ENCODE assay signal across 19 cellular contexts in genomic region chr4:6912412-6912811, GRCh38. TPM values are rescaled to one million over a fixed set of nuclear protein-coding genes. Genes with fewer than 3 reads are reported as not detected.
DNase-seq lines count a peak whose midpoint lies in the region; ATAC-seq and TF ChIP-seq lines count a peak whose summit lies in the region.
"Had no signal": no experiment of that assay in that cellular context is flagged by ENCODE, and none has a peak within 500 bp of the region (broad histone marks: within the 10 kb centered on the region; RNA-seq: fewer than 3 reads in every experiment).

No MANE protein-coding gene starts in this region.

- TF ChIP-seq RAD21 in liver (IDR thresholded peaks at IDR 0.05) = peak in 1 of 2 donors; percentile 36

- DNase-seq in Right ventricle myocardium superior (no peak), left cardiac atrium (no peak), SW 1271 (lab: John Stamatoyannopoulos, UW) (no peak)
- no peak for DNase-seq in activated CD8-positive, alpha-beta T cell treated with anti-CD3 and anti-CD28 coated beads for 36 hours
- DNase-seq in activated CD4-positive, alpha-beta T cell treated with anti-CD3 and anti-CD28 coated beads, Interleukin-2, amount 50 U/mL, for 4 hours = no peak
- DNase-seq: BE2C; brain microvascular endothelial cell; effector CD8-positive, alpha-beta T cell; EL; foreskin fibroblast; NCI-H1694 treated with DMSO at 0.1 percent for 48 hours; NCI-H69; SHP77; stimulated activated naive CD8-positive, alpha-beta T cell treated with anti-CD3 and anti-CD28 coated beads, Interleukin-15, Interleukin-2, amounts not matched to agents 100 U/mL and 50 U/mL, for 24 hours had no signal

- TF ChIP-seq CTCF in activated CD8-positive, alpha-beta T cell treated with anti-CD3 and anti-CD28 coated beads for 36 hours (IDR thresholded peaks at IDR 0.05) = no peak
- TF ChIP-seq CTCF in liver (IDR thresholded peaks at IDR 0.05; ENCODE audit: low read depth, low read length, missing input control) = no peak

- no peaks in the 10 kb centered on the region for H3K36me3 ChIP-seq in liver (ENCODE audit: control insufficient read depth in 4 of 4, insufficient read depth in 3 of 4, low read depth in 1 of 4, low read length in 3 of 4)
- H3K36me3 ChIP-seq: BE2C, brain microvascular endothelial cell had no signal

- no peaks in the 10 kb centered on the region for H3K9me3 Mint-ChIP-seq in activated CD8-positive, alpha-beta T cell treated with anti-CD3 and anti-CD28 coated beads for 36 hours

- 44% methylated on average over 5 of the region's 5 CpGs for WGBS in liver

- peaks cover 5% of the 10 kb centered on the region for H3K36me3 Mint-ChIP-seq in activated CD8-positive, alpha-beta T cell treated with anti-CD3 and anti-CD28 coated beads for 36 hours (ENCODE audit: low read depth)

- CTCF ChIA-PET in activated CD8-positive, alpha-beta T cell treated with anti-CD3 and anti-CD28 coated beads for 36 hours (lab: Charles Lee) = interaction anchor here (1.0 to 3.7 kb wide), 6 partner anchors 11 to 193 kb away, joined by 3 to 14 read pairs (median 5); no protein-coding TSS in a partner anchor

- POLR2A ChIA-PET in activated CD8-positive, alpha-beta T cell treated with anti-CD3 and anti-CD28 coated beads for 36 hours (lab: Charles Lee) = interaction anchor here (1.0 kb wide), 1 partner anchor 16 kb away, joined by 3 read pairs; no protein-coding TSS in a partner anchor

- intact Hi-C loops in Right ventricle myocardium superior (cut with DNase I) = loop anchor here (10.0 kb wide), 1 partner anchor 72 kb away; no protein-coding TSS in a partner anchor
- intact Hi-C loops in left cardiac atrium (cut with DNase I) = no loop called here
- intact Hi-C loops in activated CD8-positive, alpha-beta T cell treated with anti-CD3 and anti-CD28 coated beads for 36 hours (cut with micrococcal nuclease) = no loop called here

- no peaks in the 10 kb centered on the region for H3K27me3 ChIP-seq in liver (ENCODE audit: control insufficient read depth in 4 of 4, insufficient read depth in 4 of 4, low read length in 3 of 4)
- H3K27me3 ChIP-seq: BE2C, brain microvascular endothelial cell had no signal

- H3K4me1 ChIP-seq in liver (ENCODE audit: control insufficient read depth in 4 of 4, insufficient read depth in 4 of 4, low read length in 3 of 4) = peaks cover 8 to 66% (median 46%) of the 10 kb centered on the region in 4 donors

- peak overlapping the region in 1 of 2 donors; percentile 48 for H3K9ac ChIP-seq in liver (ENCODE audit: low read depth in 1 of 2, low read length in 2 of 2)

- H3K4me3 Mint-ChIP-seq in activated CD8-positive, alpha-beta T cell treated with anti-CD3 and anti-CD28 coated beads for 36 hours = peak overlapping the region; percentile 8

- H3K27ac Mint-ChIP-seq in activated CD8-positive, alpha-beta T cell treated with anti-CD3 and anti-CD28 coated beads for 36 hours = peak overlapping the region; percentile 35

- peak overlapping the region; percentile 14 to 51 for H3K27ac ChIP-seq in liver (ENCODE audit: low read depth in 1 of 2, low read length in 2 of 2)
- H3K27ac ChIP-seq: brain microvascular endothelial cell, VCaP had no signal

- peaks cover 64% of the 10 kb centered on the region for H3K4me1 Mint-ChIP-seq in activated CD8-positive, alpha-beta T cell treated with anti-CD3 and anti-CD28 coated beads for 36 hours (ENCODE audit: low read depth)

- ATAC-seq in Right ventricle myocardium superior (ENCODE audit: poor library complexity) = peak; percentile 41
- no peak for ATAC-seq in left cardiac atrium
- ATAC-seq in activated CD8-positive, alpha-beta T cell treated with anti-CD3 and anti-CD28 coated beads for 36 hours = no peak
- no peak for ATAC-seq in HG03469 (IDR thresholded peaks at IDR 0.05; ENCODE audit: unreplicated experiment)
- no peak for ATAC-seq in GM19467 (IDR thresholded peaks at IDR 0.05; ENCODE audit: unreplicated experiment)
- ATAC-seq: sciatic nerve; stimulated activated naive CD8-positive, alpha-beta T cell treated with anti-CD3 and anti-CD28 coated beads, Interleukin-15, Interleukin-2, amounts not matched to agents 100 U/mL and 50 U/mL, for 24 hours had no signal

- no peaks in the 10 kb centered on the region for H3K9me3 ChIP-seq in liver (ENCODE audit: control insufficient read depth in 4 of 4, low read length in 3 of 4)
- H3K9me3 ChIP-seq: BE2C had no signal

- no peaks in the 10 kb centered on the region for H3K27me3 Mint-ChIP-seq in activated CD8-positive, alpha-beta T cell treated with anti-CD3 and anti-CD28 coated beads for 36 hours

- H3K4me3 ChIP-seq in liver (ENCODE audit: low read depth in 1 of 3, low read length in 3 of 3) = no peak overlapping the region

TF ChIP-seq in liver, 16 proteins besides CTCF, POLR2A, EP300 and RAD21:
- no peak for TF ChIP-seq JUND (IDR thresholded peaks at IDR 0.05)
- TF ChIP-seq TAF1 (conservative IDR thresholded peaks at IDR 0.05) = no peak
- TF ChIP-seq EGR1 (IDR thresholded peaks at IDR 0.05; ENCODE audit: low read depth in 2 of 2) = no peak
- peak in 1 of 2 donors; percentile 51 for TF ChIP-seq RXRA (IDR thresholded peaks at IDR 0.05)
- TF ChIP-seq FOXA1 (IDR thresholded peaks at IDR 0.05) = no peak
- no peak for TF ChIP-seq SP1 (IDR thresholded peaks at IDR 0.05)
- no peak for TF ChIP-seq GABPA (IDR thresholded peaks at IDR 0.05 in 1 of 2, conservative IDR thresholded peaks at IDR 0.05 in 1 of 2)
- peak; percentile 21 to 47 for TF ChIP-seq HNF4A (conservative IDR thresholded peaks at IDR 0.05)
- TF ChIP-seq HNF4G (IDR thresholded peaks at IDR 0.05) = no peak
- TF ChIP-seq MAX (IDR thresholded peaks at IDR 0.05) = no peak
- no peak for TF ChIP-seq YY1 (IDR thresholded peaks at IDR 0.05)
- TF ChIP-seq ZBTB33 (IDR thresholded peaks at IDR 0.05) = no peak
- TF ChIP-seq NR2F2 (IDR thresholded peaks at IDR 0.05) = no peak
- TF ChIP-seq REST (IDR thresholded peaks at IDR 0.05) = peak; percentile 11
- TF ChIP-seq FOXA2 (IDR thresholded peaks at IDR 0.05) = peak; percentile 11
- no peak for TF ChIP-seq ATF3 (IDR thresholded peaks at IDR 0.05)

RNA-seq across cellular contexts. Expression of gene TBC1D14, which starts 2.8 kb away (rescaled TPM):
- total RNA-seq in Right ventricle myocardium superior (33.1 TPM), left cardiac atrium (10 to 100 TPM; 34.7 to 35.9 TPM), liver (10 to 100 TPM; 22.2 to 45.2 TPM)
- total RNA-seq in activated CD8-positive, alpha-beta T cell treated with anti-CD3 and anti-CD28 coated beads for 36 hours = 10 to 100 TPM; 34.7 to 36.3 TPM
- polyA plus RNA-seq in liver = 10 to 100 TPM; 10.0 to 23.2 TPM
